ENCODE assay signal across 9 cellular contexts in the genomic region with DNA sequence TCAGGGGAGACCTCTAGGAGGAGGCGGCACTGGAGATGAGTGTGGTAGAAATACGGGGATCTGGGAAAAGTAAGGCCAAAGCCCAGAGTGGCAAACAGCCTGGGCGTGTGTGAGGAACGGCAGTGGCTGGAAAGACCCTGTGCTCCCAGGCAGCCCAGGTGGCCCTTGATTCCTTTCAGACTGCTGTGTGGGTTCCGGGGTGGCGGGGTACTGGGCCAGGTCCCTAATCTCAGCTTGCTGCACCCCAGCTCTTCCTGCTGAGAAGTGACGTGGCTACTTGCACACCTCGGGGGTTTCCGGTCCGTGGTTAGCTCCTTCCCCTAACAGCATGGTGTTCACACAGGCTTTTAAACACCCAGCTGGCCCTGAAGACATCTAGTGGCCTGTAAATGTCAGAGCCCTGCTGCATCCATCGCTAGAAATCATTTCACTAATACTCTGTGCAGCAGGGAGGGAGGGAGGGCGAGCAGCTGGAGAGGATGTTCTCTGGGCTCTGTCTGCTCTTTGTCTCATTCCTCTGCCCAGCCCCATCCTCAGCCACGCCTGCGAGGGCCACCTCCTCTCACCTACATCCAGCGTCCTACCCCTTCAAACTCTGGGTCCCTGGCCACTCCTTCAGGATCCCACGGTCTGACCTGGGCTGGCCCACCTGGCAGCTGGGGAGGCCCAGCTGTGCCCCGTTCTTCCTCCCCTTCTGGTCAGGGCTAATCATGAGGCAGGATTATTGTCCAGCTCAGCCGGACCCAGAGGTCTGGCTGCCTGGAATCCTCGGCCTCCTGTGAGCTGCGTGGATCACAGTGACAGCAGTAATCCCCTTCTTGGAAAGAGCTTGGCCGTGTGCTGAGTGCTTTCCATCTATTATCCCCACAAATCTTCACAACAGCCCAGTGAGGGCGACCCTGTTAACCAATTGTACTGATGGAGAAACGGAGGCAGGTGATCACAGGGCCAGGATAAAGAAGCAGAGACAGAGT.
DNase-seq lines count a peak whose midpoint lies in the region; ATAC-seq lines count a peak whose summit lies in the region.
"Had no signal": no experiment of that assay in that cellular context is flagged by ENCODE, and none has a peak within 500 bp of the region (broad histone marks: within the 10 kb centered on the region; RNA-seq: fewer than 3 reads in every experiment).

No MANE protein-coding gene starts in this region.

- peak overlapping the region; percentile 91 for H3K27ac Mint-ChIP-seq in activated naive CD4-positive, alpha-beta T cell treated with anti-CD3 and anti-CD28 coated beads, Interleukin-2, amount 50 U/mL, for 24 hours

- peak; percentile 82 for ATAC-seq in GM18498 (IDR thresholded peaks at IDR 0.05; ENCODE audit: unreplicated experiment)
- peak; percentile 91 for ATAC-seq in HG02759 (IDR thresholded peaks at IDR 0.05; ENCODE audit: unreplicated experiment)

- no peaks in the 10 kb centered on the region for H3K27me3 Mint-ChIP-seq in activated naive CD4-positive, alpha-beta T cell treated with anti-CD3 and anti-CD28 coated beads, Interleukin-2, amount 50 U/mL, for 24 hours

- no peaks in the 10 kb centered on the region for H3K9me3 Mint-ChIP-seq in activated naive CD4-positive, alpha-beta T cell treated with anti-CD3 and anti-CD28 coated beads, Interleukin-2, amount 50 U/mL, for 24 hours

- H3K4me1 Mint-ChIP-seq in activated naive CD4-positive, alpha-beta T cell treated with anti-CD3 and anti-CD28 coated beads, Interleukin-2, amount 50 U/mL, for 24 hours: peaks cover 61% of the 10 kb centered on the region

- H3K4me3 Mint-ChIP-seq in activated naive CD4-positive, alpha-beta T cell treated with anti-CD3 and anti-CD28 coated beads, Interleukin-2, amount 50 U/mL, for 24 hours: peak overlapping the region; percentile 78

- H3K36me3 Mint-ChIP-seq in activated naive CD4-positive, alpha-beta T cell treated with anti-CD3 and anti-CD28 coated beads, Interleukin-2, amount 50 U/mL, for 24 hours: peaks cover 20% of the 10 kb centered on the region

- DNase-seq in T follicular helper cell (ENCODE audit: low read depth) (peak; percentile 87), NCI-H1694 treated with DMSO at 0.1 percent for 48 hours (lab: John Stamatoyannopoulos, UW) (no peak), epidermal melanocyte (ENCODE audit: insufficient read length, low spot score) (no peak), NCI-H1694 (lab: John Stamatoyannopoulos, UW) (no peak)
- DNase-seq in stimulated activated CD4-positive, alpha-beta T cell treated with anti-CD3 and anti-CD28 coated beads, Interleukin-12 subunit alpha, Interleukin-12 subunit beta, amount 100 ng/mL, for 24 hours (ENCODE audit: low read depth in 2 of 2): peak; percentile 63 to 71
- DNase-seq: IMR-90 had no signal

Comparison
In these comparisons a context has a peak if more than half of its experiments do, and no peak if none do; other contexts are left out.
1. DNase-seq: peak in T follicular helper cell (single experiment) and stimulated activated CD4-positive, alpha-beta T cell treated with anti-CD3 and anti-CD28 coated beads, Interleukin-12 subunit alpha, Interleukin-12 subunit beta, amount 100 ng/mL, for 24 hours (2 of 2); none in NCI-H1694 treated with DMSO at 0.1 percent for 48 hours (single experiment), epidermal melanocyte (single experiment) and NCI-H1694 (single experiment).